ENCODE assay signal across 18 cellular contexts in the genomic region with DNA sequence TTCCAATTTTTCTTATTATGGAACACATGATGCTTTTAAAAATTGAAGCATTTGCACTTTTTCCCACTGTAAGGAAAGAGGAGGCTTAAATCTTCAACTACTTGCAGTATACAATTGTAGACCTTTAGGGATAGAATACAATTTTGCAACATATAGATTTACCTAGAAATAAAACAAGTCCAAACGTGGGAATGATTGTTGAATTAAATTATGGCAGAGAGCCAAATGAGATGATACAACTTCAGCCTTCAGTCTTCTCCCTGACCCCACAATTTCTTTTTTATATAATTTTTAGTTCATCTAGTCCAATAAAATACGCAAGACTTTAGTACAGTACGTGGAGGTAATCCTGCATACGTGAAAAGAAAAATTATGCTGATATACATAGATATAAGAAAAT.
DNase-seq lines count a peak whose midpoint lies in the region; ATAC-seq, FAIRE-seq and TF ChIP-seq lines count a peak whose summit lies in the region.
"Had no signal": no experiment of that assay in that cellular context is flagged by ENCODE, and none has a peak within 500 bp of the region (broad histone marks: within the 10 kb centered on the region; RNA-seq: fewer than 3 reads in every experiment).

No MANE protein-coding gene starts in this region.

- H3F3A ChIP-seq in smooth muscle cell (ENCODE audit: low read depth): no peaks in the 10 kb centered on the region

- H3K27ac ChIP-seq in RWPE2 (ENCODE audit: poor library complexity, severe bottlenecking) (peak overlapping the region; percentile 29), K562 (ENCODE audit: extremely low read depth, low read depth, low read length) (no peak overlapping the region), smooth muscle cell (ENCODE audit: low read depth) (peak overlapping the region; percentile 20)
- H3K27ac ChIP-seq: GM23248 had no signal

- DNase-seq in RWPE2 (ENCODE audit: low spot score) (no peak), K562 (ENCODE audit: extremely low read depth in 1 of 4, low spot score in 3 of 4) (no peak), epithelial cell of esophagus (ENCODE audit: low read depth) (peak; percentile 46), smooth muscle cell (lab: John Stamatoyannopoulos, UW; ENCODE audit: unreplicated experiment) (no peak), inferior parietal cortex (ENCODE audit: extremely low spot score) (no peak)
- DNase-seq in effector CD4-positive, alpha-beta T cell: no peak
- DNase-seq: C1 segment of cervical spinal cord; Caco-2; CD4-positive, CD25-positive, alpha-beta regulatory T cell; CD8-positive, alpha-beta T cell; DMS153; DND-41; H7; HCEC 1CT had no signal

- H3K79me2 ChIP-seq in K562 (ENCODE audit: control insufficient read depth, insufficient read depth, low read length): no peaks in the 10 kb centered on the region
- no peaks in the 10 kb centered on the region for H3K79me2 ChIP-seq in smooth muscle cell (ENCODE audit: low read depth)

- no peaks in the 10 kb centered on the region for H4K20me1 ChIP-seq in K562 (replicated peaks; ENCODE audit: control insufficient read depth, insufficient read depth, low read length)
- no peaks in the 10 kb centered on the region for H4K20me1 ChIP-seq in smooth muscle cell (ENCODE audit: low read depth)

- FAIRE-seq in K562 (lab: Jason Lieb, UNC): no peak
- FAIRE-seq: G401.6, GM12892, H1 had no signal

- TF ChIP-seq CTCF in RWPE2 (IDR thresholded peaks at IDR 0.05; ENCODE audit: poor library complexity, severe bottlenecking): no peak
- TF ChIP-seq CTCF in K562 (IDR thresholded peaks at IDR 0.05 in 2 of 3, conservative IDR thresholded peaks at IDR 0.05 in 1 of 3; ENCODE audit: insufficient read depth in 2 of 3, low read depth in 1 of 3, low read length in 3 of 3): no peak
- TF ChIP-seq CTCF in epithelial cell of esophagus (IDR thresholded peaks at IDR 0.05; ENCODE audit: insufficient read depth, low read depth, low read length, missing control alignments): no peak
- TF ChIP-seq CTCF in smooth muscle cell (IDR thresholded peaks at IDR 0.05; ENCODE audit: borderline replicate concordance, insufficient read depth, poor library complexity, severe bottlenecking): no peak

- H2AFZ ChIP-seq in K562 (ENCODE audit: low read depth, low read length) (no peak overlapping the region), smooth muscle cell (ENCODE audit: low read depth) (no peak overlapping the region)
- H2AFZ ChIP-seq: GM23248 had no signal

- TF ChIP-seq RAD21 in K562 (CRISPR knock-in tag; conservative IDR thresholded peaks at IDR 0.05 in 1 of 2, IDR thresholded peaks at IDR 0.05 in 1 of 2): no peak

- CTCF ChIA-PET in K562 (lab: Yijun Ruan, JAX; ENCODE audit: low intra/inter-chr PET ratio): no interaction called here

- H3K4me3 ChIP-seq in RWPE2 (ENCODE audit: severe bottlenecking): no peak overlapping the region
- H3K4me3 ChIP-seq in K562: no peak overlapping the region
- no peak overlapping the region for H3K4me3 ChIP-seq in epithelial cell of esophagus (ENCODE audit: low read length)
- no peak overlapping the region for H3K4me3 ChIP-seq in smooth muscle cell
- H3K4me3 ChIP-seq: GM23248 had no signal

- in situ Hi-C loops in K562 (cut with MboI): no loop called here

- 8% methylated on average over 4 of the region's 4 CpGs for WGBS in K562 (ENCODE audit: insufficient coverage, low coverage, missing lambda C conversion rate)
- WGBS in smooth muscle cell (ENCODE audit: low lambda C conversion rate): 78% methylated on average over 4 of the region's 4 CpGs

- H3K9me1 ChIP-seq in K562 (ENCODE audit: control insufficient read depth, insufficient read depth, low read length): no peaks in the 10 kb centered on the region

- H3K36me3 ChIP-seq in RWPE2 (ENCODE audit: low read depth) (no peaks in the 10 kb centered on the region), K562 (ENCODE audit: control insufficient read depth, insufficient read depth, low read length) (no peaks in the 10 kb centered on the region), smooth muscle cell (ENCODE audit: low read depth) (no peaks in the 10 kb centered on the region)

- POLR2A ChIA-PET in K562 (lab: Yijun Ruan, JAX): interaction anchor here (1.4 kb wide), 1 partner anchor 11 kb away, joined by 4 read pairs; no protein-coding TSS in a partner anchor

- no peak overlapping the region for H3K4me2 ChIP-seq in K562 (ENCODE audit: insufficient read depth, low read length)
- H3K4me2 ChIP-seq in smooth muscle cell: no peak overlapping the region

- no peak for TF ChIP-seq EP300 in K562 (IDR thresholded peaks at IDR 0.05; ENCODE audit: low read length)

- TF ChIP-seq POLR2A in K562 (conservative IDR thresholded peaks at IDR 0.05): no peak

- ATAC-seq in RWPE2 (ENCODE audit: low read depth) (no peak), K562 (no peak)
- ATAC-seq: CD8-positive, alpha-beta T cell had no signal

- no peaks in the 10 kb centered on the region for H3K9me3 ChIP-seq in RWPE2 (ENCODE audit: severe bottlenecking)
- H3K9me3 ChIP-seq in K562 (replicated peaks; ENCODE audit: control insufficient read depth, insufficient read depth, low read depth, low read length): no peaks in the 10 kb centered on the region
- no peaks in the 10 kb centered on the region for H3K9me3 ChIP-seq in smooth muscle cell (replicated peaks; ENCODE audit: low read depth)
- H3K9me3 ChIP-seq: Caco-2 had no signal

- H3K27me3 ChIP-seq in RWPE2 (ENCODE audit: insufficient read depth, poor library complexity, severe bottlenecking) (no peaks in the 10 kb centered on the region), K562 (ENCODE audit: control insufficient read depth in 2 of 2, insufficient read depth in 2 of 2, low read length in 2 of 2) (no peaks in the 10 kb centered on the region), smooth muscle cell (ENCODE audit: low read depth) (no peaks in the 10 kb centered on the region)

- H3K9ac ChIP-seq in K562 (ENCODE audit: insufficient read depth in 1 of 2, low read depth in 2 of 2, low read length in 2 of 2) (no peak overlapping the region), smooth muscle cell (ENCODE audit: low read depth) (no peak overlapping the region)
- H3K9ac ChIP-seq: GM23248 had no signal

- no TSS peak for BruUV-seq in K562 (replicated peaks; lab: Mats Ljungman, UMichigan)

- intact Hi-C loops in K562 (cut with micrococcal nuclease): no loop called here

- H3K4me1 ChIP-seq in RWPE2 (ENCODE audit: insufficient read depth, poor library complexity, severe bottlenecking): peaks cover 44% of the 10 kb centered on the region
- no peaks in the 10 kb centered on the region; a peak in 1 of 5 replicates for H3K4me1 ChIP-seq in K562 (replicated peaks in 1 of 2; ENCODE audit: control insufficient read depth in 2 of 2, insufficient read depth in 2 of 2, low read length in 2 of 2)
- H3K4me1 ChIP-seq in smooth muscle cell (ENCODE audit: low read depth): peaks cover 11% of the 10 kb centered on the region

TF ChIP-seq in K562, 482 proteins besides CTCF, POLR2A, EP300 and RAD21:
- no peak for TF ChIP-seq POLR2G (IDR thresholded peaks at IDR 0.05; ENCODE audit: low read depth, low read length)
- TF ChIP-seq NFIC (IDR thresholded peaks at IDR 0.05): peak; percentile 56
- TF ChIP-seq, protein P1, sequence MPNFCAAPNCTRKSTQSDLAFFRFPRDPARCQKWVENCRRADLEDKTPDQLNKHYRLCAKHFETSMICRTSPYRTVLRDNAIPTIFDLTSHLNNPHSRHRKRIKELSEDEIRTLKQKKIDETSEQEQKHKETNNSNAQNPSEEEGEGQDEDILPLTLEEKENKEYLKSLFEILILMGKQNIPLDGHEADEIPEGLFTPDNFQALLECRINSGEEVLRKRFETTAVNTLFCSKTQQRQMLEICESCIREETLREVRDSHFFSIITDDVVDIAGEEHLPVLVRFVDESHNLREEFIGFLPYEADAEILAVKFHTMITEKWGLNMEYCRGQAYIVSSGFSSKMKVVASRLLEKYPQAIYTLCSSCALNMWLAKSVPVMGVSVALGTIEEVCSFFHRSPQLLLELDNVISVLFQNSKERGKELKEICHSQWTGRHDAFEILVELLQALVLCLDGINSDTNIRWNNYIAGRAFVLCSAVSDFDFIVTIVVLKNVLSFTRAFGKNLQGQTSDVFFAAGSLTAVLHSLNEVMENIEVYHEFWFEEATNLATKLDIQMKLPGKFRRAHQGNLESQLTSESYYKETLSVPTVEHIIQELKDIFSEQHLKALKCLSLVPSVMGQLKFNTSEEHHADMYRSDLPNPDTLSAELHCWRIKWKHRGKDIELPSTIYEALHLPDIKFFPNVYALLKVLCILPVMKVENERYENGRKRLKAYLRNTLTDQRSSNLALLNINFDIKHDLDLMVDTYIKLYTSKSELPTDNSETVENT (CRISPR knock-in tag; IDR thresholded peaks at IDR 0.05): no peak
